ENCODE assay signal across 17 cellular contexts in genomic region chr3:39937874-39938273, GRCh38.
DNase-seq lines count a peak whose midpoint lies in the region; ATAC-seq and TF ChIP-seq lines count a peak whose summit lies in the region.
"Had no signal": no experiment of that assay in that cellular context is flagged by ENCODE, and none has a peak within 500 bp of the region (broad histone marks: within the 10 kb centered on the region; RNA-seq: fewer than 3 reads in every experiment).

No MANE protein-coding gene starts in this region.

- H3K9ac ChIP-seq in MM.1S (ENCODE audit: low read length), result no peak overlapping the region

- ATAC-seq in GM18907 (IDR thresholded peaks at IDR 0.05; ENCODE audit: unreplicated experiment), result peak; percentile 85
- peak; percentile 67 for ATAC-seq in GM21723 (IDR thresholded peaks at IDR 0.05; ENCODE audit: unreplicated experiment)
- no peak for ATAC-seq in activated CD8-positive, alpha-beta memory T cell treated with anti-CD3 and anti-CD28 coated beads, Interleukin-2, amount 10 ng/mL, durations not matched to agents 7 days and 5 days
- no peak for ATAC-seq in HG02970 (IDR thresholded peaks at IDR 0.05; ENCODE audit: low FRiP score, unreplicated experiment)

- no peaks in the 10 kb centered on the region for H4K20me1 ChIP-seq in MM.1S (ENCODE audit: insufficient read depth, low read length)

- no peaks in the 10 kb centered on the region for H3K9me3 Mint-ChIP-seq in activated CD8-positive, alpha-beta memory T cell treated with anti-CD3 and anti-CD28 coated beads, Interleukin-2, amount 10 ng/mL, durations not matched to agents 7 days and 5 days (ENCODE audit: low read depth)
- H3K9me3 Mint-ChIP-seq: activated naive CD4-positive, alpha-beta T cell treated with anti-CD3 and anti-CD28 coated beads for 36 hours; CD4-positive, alpha-beta T cell; memory B cell had no signal

- H2AFZ ChIP-seq in MM.1S (ENCODE audit: low read length), result no peak overlapping the region

- CTCF ChIA-PET in activated CD8-positive, alpha-beta memory T cell treated with anti-CD3 and anti-CD28 coated beads, Interleukin-2, amount 10 ng/mL, durations not matched to agents 7 days and 5 days (lab: Charles Lee), result no interaction called here

- no peaks in the 10 kb centered on the region for H3K9me2 ChIP-seq in MM.1S (replicated peaks; ENCODE audit: insufficient read depth, low read length)

- no peaks in the 10 kb centered on the region for H3F3A ChIP-seq in MM.1S (ENCODE audit: insufficient read depth, low read length)

- H3K27ac ChIP-seq in MM.1S (ENCODE audit: low read length) (no peak overlapping the region), transverse colon (no peak overlapping the region), Peyer's patch (no peak overlapping the region)
- H3K27ac ChIP-seq: cardiac muscle cell, epithelial cell of prostate had no signal

- H3K4me2 ChIP-seq in MM.1S (ENCODE audit: low read depth, low read length), result no peak overlapping the region

- WGBS in transverse colon (ENCODE audit: low coverage in 1 of 2), 2 donors, result 45 to 63% methylated on average over 1 of the region's 1 CpG

- no peak overlapping the region for H3K27ac Mint-ChIP-seq in activated CD8-positive, alpha-beta memory T cell treated with anti-CD3 and anti-CD28 coated beads, Interleukin-2, amount 10 ng/mL, durations not matched to agents 7 days and 5 days
- H3K27ac Mint-ChIP-seq: activated naive CD4-positive, alpha-beta T cell treated with anti-CD3 and anti-CD28 coated beads for 36 hours; CD4-positive, alpha-beta T cell; memory B cell had no signal

- TF ChIP-seq POLR2A in transverse colon (IDR thresholded peaks at IDR 0.05) (no peak), Peyer's patch (IDR thresholded peaks at IDR 0.05) (no peak)

- no peaks in the 10 kb centered on the region for H3K4me1 Mint-ChIP-seq in activated CD8-positive, alpha-beta memory T cell treated with anti-CD3 and anti-CD28 coated beads, Interleukin-2, amount 10 ng/mL, durations not matched to agents 7 days and 5 days
- H3K4me1 Mint-ChIP-seq: memory B cell had no signal

- DNase-seq in MM.1S (peak; percentile 47), medulla oblongata (ENCODE audit: extremely low spot score) (peak; percentile 59), transverse colon (no peak), Peyer's patch (no peak)
- DNase-seq in activated CD8-positive, alpha-beta memory T cell treated with anti-CD3 and anti-CD28 coated beads, Interleukin-2, amount 10 ng/mL, durations not matched to agents 7 days and 5 days, result no peak
- DNase-seq: activated CD4-positive, alpha-beta T cell treated with anti-CD3 and anti-CD28 coated beads, Interleukin-2, amount 50 U/mL, for 4 hours; activated naive CD4-positive, alpha-beta T cell treated with anti-CD3 and anti-CD28 coated beads for 36 hours; CD4-positive, alpha-beta T cell; GF-D8; MG63; trophoblast cell had no signal

- intact Hi-C loops in transverse colon (cut with DNase I; ENCODE audit: low total_unique reads), result no loop called here

- in situ Hi-C loops in transverse colon (cut with MboI; ENCODE audit: low pct_ligation_motif_present in 1 of 4, low pct_unique_long_range_greater_than_20kb in 1 of 4, low sequenced_read_pairs in 3 of 4), result no loop called here

- H3K4me3 Mint-ChIP-seq in activated CD8-positive, alpha-beta memory T cell treated with anti-CD3 and anti-CD28 coated beads, Interleukin-2, amount 10 ng/mL, durations not matched to agents 7 days and 5 days, result no peak overlapping the region
- H3K4me3 Mint-ChIP-seq: activated naive CD4-positive, alpha-beta T cell treated with anti-CD3 and anti-CD28 coated beads for 36 hours; CD4-positive, alpha-beta T cell; memory B cell had no signal

- H3K27me3 Mint-ChIP-seq in activated CD8-positive, alpha-beta memory T cell treated with anti-CD3 and anti-CD28 coated beads, Interleukin-2, amount 10 ng/mL, durations not matched to agents 7 days and 5 days, result no peaks in the 10 kb centered on the region
- H3K27me3 Mint-ChIP-seq: memory B cell had no signal

- no peaks in the 10 kb centered on the region for H3K4me1 ChIP-seq in MM.1S (ENCODE audit: low read length)
- H3K4me1 ChIP-seq in transverse colon, result peaks cover 0 to 27% (median 0%) of the 10 kb centered on the region in 4 donors
- no peaks in the 10 kb centered on the region for H3K4me1 ChIP-seq in Peyer's patch

- H3K36me3 Mint-ChIP-seq in activated CD8-positive, alpha-beta memory T cell treated with anti-CD3 and anti-CD28 coated beads, Interleukin-2, amount 10 ng/mL, durations not matched to agents 7 days and 5 days, result no peaks in the 10 kb centered on the region
- H3K36me3 Mint-ChIP-seq: memory B cell had no signal

- TF ChIP-seq EP300 in transverse colon (IDR thresholded peaks at IDR 0.05; ENCODE audit: low read depth), result no peak

- H3K27me3 ChIP-seq in MM.1S (replicated peaks; ENCODE audit: insufficient read depth, low read length) (no peaks in the 10 kb centered on the region), transverse colon (no peaks in the 10 kb centered on the region), Peyer's patch (no peaks in the 10 kb centered on the region)
- H3K27me3 ChIP-seq: cardiac muscle cell, MG63 had no signal

- H3K36me3 ChIP-seq in MM.1S (replicated peaks; ENCODE audit: insufficient read depth, low read length), result no peaks in the 10 kb centered on the region
- no peaks in the 10 kb centered on the region for H3K36me3 ChIP-seq in transverse colon
- no peaks in the 10 kb centered on the region for H3K36me3 ChIP-seq in Peyer's patch
- H3K36me3 ChIP-seq: cardiac muscle cell, MG63 had no signal

- H3K9me3 ChIP-seq in MM.1S (replicated peaks; ENCODE audit: insufficient read depth, low read length) (no peaks in the 10 kb centered on the region), transverse colon (no peaks in the 10 kb centered on the region), Peyer's patch (no peaks in the 10 kb centered on the region)
- H3K9me3 ChIP-seq: MG63 had no signal

- TF ChIP-seq CTCF in MM.1S (IDR thresholded peaks at IDR 0.05; ENCODE audit: low read length) (no peak), transverse colon (IDR thresholded peaks at IDR 0.05) (no peak), Peyer's patch (IDR thresholded peaks at IDR 0.05) (no peak)

- no peaks in the 10 kb centered on the region for H3K79me2 ChIP-seq in MM.1S (ENCODE audit: low read length)

- H3K4me3 ChIP-seq in MM.1S (ENCODE audit: low read length) (no peak overlapping the region), transverse colon (no peak overlapping the region), Peyer's patch (no peak overlapping the region)
- H3K4me3 ChIP-seq: cardiac muscle cell, MG63 had no signal

Comparison
In these comparisons a context has a peak if more than half of its experiments do, and no peak if none do; other contexts are left out.
1. ATAC-seq: peak in GM18907 (single experiment) and GM21723 (single experiment); none in activated CD8-positive, alpha-beta memory T cell treated with anti-CD3 and anti-CD28 coated beads, Interleukin-2, amount 10 ng/mL, durations not matched to agents 7 days and 5 days (single experiment) and HG02970 (single experiment).
2. DNase-seq: peak in MM.1S (single experiment) and medulla oblongata (single experiment); none in activated CD8-positive, alpha-beta memory T cell treated with anti-CD3 and anti-CD28 coated beads, Interleukin-2, amount 10 ng/mL, durations not matched to agents 7 days and 5 days (single experiment), transverse colon (single experiment) and Peyer's patch (0 of 3).